ENCODE assay signal across 8 cellular contexts in the genomic region with DNA sequence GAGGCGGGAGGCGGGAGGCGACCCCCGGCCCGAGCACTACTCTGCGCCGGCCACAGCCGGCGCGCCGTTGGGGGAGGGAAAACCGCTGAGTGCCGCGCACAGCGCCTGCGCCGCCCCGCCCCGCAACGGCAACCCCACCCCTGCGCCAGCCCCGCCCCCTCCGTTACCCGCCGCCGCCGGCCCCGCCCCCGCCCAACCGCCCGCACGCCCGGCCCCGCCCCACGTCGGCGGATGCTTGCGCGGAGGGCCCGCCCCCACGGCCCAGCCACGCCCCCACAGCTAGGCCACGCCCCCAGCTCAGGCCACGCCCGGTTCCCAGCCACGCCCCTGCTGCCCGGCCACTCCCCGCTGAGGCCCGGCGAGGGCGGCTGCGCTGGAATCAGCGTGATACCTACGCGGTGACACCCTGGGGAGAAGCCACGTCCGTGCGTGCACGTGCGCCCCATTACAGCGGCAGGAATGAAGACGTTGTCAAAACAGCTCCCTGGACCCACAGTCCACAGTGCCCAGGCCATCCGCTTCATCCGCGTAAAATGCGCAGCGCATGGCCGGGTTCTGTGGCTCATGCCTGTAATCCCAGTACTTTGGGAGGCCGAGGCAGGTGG.
DNase-seq lines count a peak whose midpoint lies in the region; ATAC-seq lines count a peak whose summit lies in the region.

A gene (minus strand): TSS at position 91 of the 605 bp plus-strand sequence. CDS start 152 bp downstream, outside the sequence.

- peak; percentile 53 for ATAC-seq in HG03025 (IDR thresholded peaks at IDR 0.05; ENCODE audit: low FRiP score, unreplicated experiment)

- DNase-seq in NCI-H1694 treated with DMSO at 0.1 percent for 48 hours (lab: John Stamatoyannopoulos, UW) (peak; percentile 14), NCI-H1694 (lab: John Stamatoyannopoulos, UW) (no peak), NCI-H226 (peak; percentile 64), cerebellar cortex (ENCODE audit: low spot score) (peak; percentile 63), kidney glomerular epithelial cell (lab: John Stamatoyannopoulos, UW) (peak; percentile 45)
- peak; percentile 99 for DNase-seq in activated CD4-positive, CD25-positive, alpha-beta regulatory T cell treated with anti-CD3 and anti-CD28 coated beads, Interleukin-2, amount 50 U/mL, for 72 hours
- DNase-seq in stimulated activated CD4-positive, alpha-beta T cell treated with anti-CD3 and anti-CD28 coated beads, Interleukin-1b, Interleukin-23, amount 100 ng/mL, for 1 hour (ENCODE audit: low read depth in 2 of 2): peak; percentile 91 to 94
